Comparison of ENCODE assay signal across 23 cellular contexts in genomic region chr10:1157615-1157933, GRCh38.
"Had no signal": no experiment of that assay in that cellular context is flagged by ENCODE, and none has a peak within 500 bp of the region (broad histone marks: within the 10 kb centered on the region; RNA-seq: fewer than 3 reads in every experiment).

No MANE protein-coding gene starts in this region.

- H3K79me2 ChIP-seq: hepatocyte had no signal

- H3K4me1 ChIP-seq: gastrocnemius medialis, right lobe of liver, tibial artery had no signal

- H3K27me3 ChIP-seq: gastrocnemius medialis, hepatocyte, ovary, right lobe of liver had no signal

- H3K27ac Mint-ChIP-seq: nephron; stimulated activated naive CD8-positive, alpha-beta T cell treated with anti-CD3 and anti-CD28 coated beads, Interleukin-15, amount 100 ng/mL, for 72 hours; type B pancreatic cell had no signal

- H3K36me3 Mint-ChIP-seq: naive thymus-derived CD4-positive, alpha-beta T cell; type B pancreatic cell had no signal

- H3K4me2 ChIP-seq: hepatocyte had no signal

- H3K4me3 Mint-ChIP-seq: central memory CD8-positive, alpha-beta T cell; naive thymus-derived CD4-positive, alpha-beta T cell; nephron; stimulated activated naive CD8-positive, alpha-beta T cell treated with anti-CD3 and anti-CD28 coated beads, Interleukin-15, amount 100 ng/mL, for 72 hours; type B pancreatic cell had no signal

- H3K4me3 ChIP-seq: gastrocnemius medialis, hepatocyte, ovary, right lobe of liver, tibial artery had no signal

- H2AFZ ChIP-seq: hepatocyte had no signal

- H3K36me3 ChIP-seq: gastrocnemius medialis, ovary, right lobe of liver, tibial artery had no signal

- H3K4me1 Mint-ChIP-seq: central memory CD8-positive, alpha-beta T cell had no signal

- H3K27ac ChIP-seq: gastrocnemius medialis, hepatocyte, ovary, right lobe of liver, tibial artery had no signal

- H3K9me3 ChIP-seq: gastrocnemius medialis, ovary, right lobe of liver, tibial artery had no signal

- H3K9me3 Mint-ChIP-seq: central memory CD8-positive, alpha-beta T cell; naive thymus-derived CD4-positive, alpha-beta T cell; nephron; stimulated activated naive CD8-positive, alpha-beta T cell treated with anti-CD3 and anti-CD28 coated beads, Interleukin-15, amount 100 ng/mL, for 72 hours; type B pancreatic cell had no signal

- DNase-seq: cortex of kidney; effector CD4-positive, alpha-beta T cell; foreskin fibroblast; gastrocnemius medialis; kidney; mesenchymal stem cell; midbrain; naive thymus-derived CD4-positive, alpha-beta T cell; nucleus accumbens; ovary; retina; right lobe of liver; small intestine; stimulated activated CD4-positive, alpha-beta T cell treated with anti-CD3 and anti-CD28 coated beads, Interleukin-12 subunit alpha, Interleukin-12 subunit beta, amount 100 ng/mL, for 4 hours; stimulated activated CD4-positive, alpha-beta T cell treated with anti-CD3 and anti-CD28 coated beads, Interleukin-1b, Interleukin-23, amount 100 ng/mL, for 48 hours; stimulated activated CD4-positive, alpha-beta T cell treated with anti-CD3 and anti-CD28 coated beads, Interleukin-4, amount 100 ng/mL, for 1 hour; stimulated activated naive CD4-positive, alpha-beta T cell; stimulated activated naive CD8-positive, alpha-beta T cell treated with anti-CD3 and anti-CD28 coated beads, Interleukin-15, amount 100 ng/mL, for 72 hours had no signal
